ENCODE assay signal across 18 cellular contexts in genomic region chr1:24548070-24548469, GRCh38. TPM values are rescaled to one million over a fixed set of nuclear protein-coding genes. Genes with fewer than 3 reads are reported as not detected.
DNase-seq lines count a peak whose midpoint lies in the region; ATAC-seq and TF ChIP-seq lines count a peak whose summit lies in the region.
"Had no signal": no experiment of that assay in that cellular context is flagged by ENCODE, and none has a peak within 500 bp of the region (broad histone marks: within the 10 kb centered on the region; RNA-seq: fewer than 3 reads in every experiment).

No MANE protein-coding gene starts in this region.

- no peak for ATAC-seq in HG02938 (IDR thresholded peaks at IDR 0.05; ENCODE audit: unreplicated experiment)
- ATAC-seq: K562 had no signal

- TF ChIP-seq CTCF in Calu3 (IDR thresholded peaks at IDR 0.05; ENCODE audit: unreplicated experiment), result no peak
- no peak for TF ChIP-seq CTCF in SU-DHL-6 (IDR thresholded peaks at IDR 0.05; ENCODE audit: insufficient read depth, low read length, poor library complexity, severe bottlenecking)
- no peak for TF ChIP-seq CTCF in colonic mucosa (IDR thresholded peaks at IDR 0.05)
- TF ChIP-seq CTCF in neural progenitor cell (IDR thresholded peaks at IDR 0.05), result no peak

- H3K4me3 Mint-ChIP-seq in Calu3 (ENCODE audit: low read depth, unreplicated experiment) (no peak overlapping the region), neural progenitor cell (no peak overlapping the region)
- H3K4me3 Mint-ChIP-seq: CD4-positive, alpha-beta T cell had no signal

- H3F3A ChIP-seq in SU-DHL-6 (ENCODE audit: insufficient read depth), result peaks cover 21% of the 10 kb centered on the region
- H3F3A ChIP-seq in neural progenitor cell (ENCODE audit: low read depth), result peaks cover 3% of the 10 kb centered on the region

- H3K27ac ChIP-seq in SU-DHL-6 (ENCODE audit: low read depth, low read length) (peak overlapping the region; percentile 81), colonic mucosa (peak overlapping the region; percentile 33), neural progenitor cell (no peak overlapping the region)
- H3K27ac ChIP-seq: C4-2B had no signal

- H3K4me3 ChIP-seq in SU-DHL-6 (ENCODE audit: insufficient read depth, low read length, poor library complexity, severe bottlenecking) (no peak overlapping the region), colonic mucosa (no peak overlapping the region), neural progenitor cell (no peak overlapping the region), HAP-1 (no peak overlapping the region)
- H3K4me3 ChIP-seq: K562 had no signal

- H3K27ac Mint-ChIP-seq in Calu3 (ENCODE audit: unreplicated experiment), result peak overlapping the region; percentile 27
- no peak overlapping the region for H3K27ac Mint-ChIP-seq in neural progenitor cell
- H3K27ac Mint-ChIP-seq: CD4-positive, alpha-beta T cell had no signal

- peaks cover 36% of the 10 kb centered on the region for H3K4me1 Mint-ChIP-seq in Calu3 (ENCODE audit: low read depth, unreplicated experiment)
- peaks cover 49% of the 10 kb centered on the region for H3K4me1 Mint-ChIP-seq in neural progenitor cell

- no peaks in the 10 kb centered on the region for H4K20me1 ChIP-seq in SU-DHL-6 (ENCODE audit: low read depth, low read length)
- no peaks in the 10 kb centered on the region for H4K20me1 ChIP-seq in neural progenitor cell (ENCODE audit: low read depth)

- H3K36me3 ChIP-seq in SU-DHL-6 (ENCODE audit: low read length) (no peaks in the 10 kb centered on the region), colonic mucosa (no peaks in the 10 kb centered on the region), neural progenitor cell (no peaks in the 10 kb centered on the region), HAP-1 (replicated peaks) (no peaks in the 10 kb centered on the region)
- H3K36me3 ChIP-seq: BE2C had no signal

- DNase-seq in Calu3 (no peak), colonic mucosa (no peak), neural progenitor cell (ENCODE audit: low spot score) (no peak), HAP-1 (ENCODE audit: low spot score in 2 of 2) (no peak), NCI-H146 (lab: John Stamatoyannopoulos, UW) (no peak)
- DNase-seq in activated T-cell treated with anti-CD3 and anti-CD28 coated beads, Interleukin-2, amount 50 U/mL, for 1 hour, result no peak
- DNase-seq: BE2C; Caco-2; CD4-positive, alpha-beta T cell; DMS53; DND-41; HCEC 1CT; IMR-90 had no signal

- intact Hi-C loops in Calu3 (cut with micrococcal nuclease; ENCODE audit: unreplicated experiment) (loop anchor here (10.0 kb wide), 1 partner anchor 47 kb away; no protein-coding TSS in a partner anchor), colonic mucosa (cut with DNase I) (loop anchor here (10.0 kb wide), 1 partner anchor 87 kb away; no protein-coding TSS in a partner anchor)

- H2AFZ ChIP-seq in SU-DHL-6 (ENCODE audit: low read depth, low read length, severe bottlenecking) (no peak overlapping the region), neural progenitor cell (replicated peaks) (peak overlapping the region; percentile 36)

- in situ Hi-C loops in HAP-1 (cut with MboI; ENCODE audit: low sequenced_read_pairs), result no loop called here

- H3K9me3 Mint-ChIP-seq in Calu3 (ENCODE audit: low read depth, unreplicated experiment) (no peaks in the 10 kb centered on the region), neural progenitor cell (no peaks in the 10 kb centered on the region)
- H3K9me3 Mint-ChIP-seq: CD4-positive, alpha-beta T cell had no signal

- CTCF ChIA-PET in Calu3 (lab: Charles Lee), result interaction anchor here (0.6 kb wide), 1 partner anchor 15 kb away, joined by 3 read pairs; no protein-coding TSS in a partner anchor

- no peaks in the 10 kb centered on the region for H3K9me3 ChIP-seq in SU-DHL-6 (ENCODE audit: insufficient read depth, low read length)
- no peaks in the 10 kb centered on the region for H3K9me3 ChIP-seq in colonic mucosa
- no peaks in the 10 kb centered on the region for H3K9me3 ChIP-seq in neural progenitor cell (ENCODE audit: low read depth)
- no peaks in the 10 kb centered on the region for H3K9me3 ChIP-seq in HAP-1
- H3K9me3 ChIP-seq: BE2C, Caco-2 had no signal

- H3K79me2 ChIP-seq in SU-DHL-6 (ENCODE audit: insufficient read depth, low read length) (no peaks in the 10 kb centered on the region), neural progenitor cell (ENCODE audit: low read depth) (no peaks in the 10 kb centered on the region)

- H3K4me2 ChIP-seq in SU-DHL-6 (ENCODE audit: low read depth, low read length, poor library complexity, severe bottlenecking) (peak overlapping the region; percentile 58), neural progenitor cell (no peak overlapping the region)

- no TSS peak for BruUV-seq in Calu3 (replicated peaks; lab: Mats Ljungman, UMichigan)

- no peaks in the 10 kb centered on the region for H3K27me3 Mint-ChIP-seq in Calu3 (ENCODE audit: unreplicated experiment)
- H3K27me3 Mint-ChIP-seq in neural progenitor cell (ENCODE audit: insufficient read depth, low read depth), result peaks cover 11% of the 10 kb centered on the region
- H3K27me3 Mint-ChIP-seq: CD4-positive, alpha-beta T cell had no signal

- no peaks in the 10 kb centered on the region for H3K27me3 ChIP-seq in SU-DHL-6 (ENCODE audit: low read length)
- no peaks in the 10 kb centered on the region for H3K27me3 ChIP-seq in colonic mucosa
- H3K27me3 ChIP-seq in neural progenitor cell, result no peaks in the 10 kb centered on the region
- no peaks in the 10 kb centered on the region for H3K27me3 ChIP-seq in HAP-1 (ENCODE audit: low read depth)
- H3K27me3 ChIP-seq: BE2C had no signal

- H3K4me1 ChIP-seq in colonic mucosa (no peaks in the 10 kb centered on the region), neural progenitor cell (peaks cover 24% of the 10 kb centered on the region), HAP-1 (peaks cover 16% of the 10 kb centered on the region)
- H3K4me1 ChIP-seq: BE2C had no signal

- H3K9me2 ChIP-seq in SU-DHL-6 (replicated peaks; ENCODE audit: insufficient read depth, low read length), result no peaks in the 10 kb centered on the region

- H3K36me3 Mint-ChIP-seq in Calu3 (ENCODE audit: insufficient read depth, unreplicated experiment), result peaks cover 8% of the 10 kb centered on the region
- H3K36me3 Mint-ChIP-seq in neural progenitor cell, result no peaks in the 10 kb centered on the region

- peak overlapping the region; percentile 10; the same call in 1 of the 2 replicates for H3K9ac ChIP-seq in SU-DHL-6 (ENCODE audit: low read length)
- H3K9ac ChIP-seq in colonic mucosa (ENCODE audit: low read depth in 2 of 2, low read length in 2 of 2), result no peak overlapping the region
- no peak overlapping the region for H3K9ac ChIP-seq in neural progenitor cell

RNA-seq across cellular contexts. Expression of gene NCMAP, which starts 7.8 kb away (rescaled TPM):
- total RNA-seq in Calu3 (2022) (63.9 and 78.8 TPM in 2 replicates), colonic mucosa (1 to 10 TPM in 1 of 2 donors, under 1 TPM in 1; 0.72 to 2.7 TPM), neural progenitor cell (ENCODE audit: low replicate concordance) (0.49 TPM in 1 of 2 replicates, not detected in the other)
- total RNA-seq: A172; CD4-positive, alpha-beta T cell; IMR-90; K562 had no signal

RNA-seq across cellular contexts. Expression of gene RCAN3, which starts 45.4 kb away (rescaled TPM):
- total RNA-seq in Calu3 (2022) (12.9 and 15.3 TPM in 2 replicates), colonic mucosa (10 to 100 TPM; 12.6 to 15.1 TPM), neural progenitor cell (ENCODE audit: low replicate concordance) (7.5 and 9.3 TPM in 2 replicates)

Comparison
In these comparisons a context has a peak if more than half of its experiments do, and no peak if none do; other contexts are left out.
1. RNA of gene NCMAP, which starts 7.8 kb away (total RNA-seq): 63.9 to 78.8 TPM in Calu3; 0.72 to 2.7 TPM in colonic mucosa and 0.49 TPM in neural progenitor cell; every median in the first group is over 10 times any median in the second.